ENCODE assay signal across 20 cellular contexts in the genomic region with DNA sequence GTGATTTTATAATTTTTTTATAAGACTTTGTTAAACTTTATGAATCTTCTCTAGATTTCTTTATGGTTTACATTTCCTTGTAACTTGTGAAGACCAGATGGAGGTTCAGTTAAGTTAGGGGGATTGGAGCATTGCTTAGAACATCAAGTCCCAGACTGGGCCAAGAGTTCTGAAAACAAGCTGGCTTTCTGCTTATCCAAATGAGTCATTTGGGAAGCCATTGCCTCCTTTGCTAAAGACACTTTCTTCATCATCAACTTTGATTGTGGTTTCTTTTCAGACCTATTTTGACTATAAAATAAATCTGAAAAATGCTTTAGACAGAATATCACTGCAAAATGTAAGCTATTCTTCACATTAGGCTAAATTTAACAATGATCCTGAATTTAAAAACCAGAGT.
DNase-seq lines count a peak whose midpoint lies in the region; FAIRE-seq and TF ChIP-seq lines count a peak whose summit lies in the region.
"Had no signal": no experiment of that assay in that cellular context is flagged by ENCODE, and none has a peak within 500 bp of the region (broad histone marks: within the 10 kb centered on the region; RNA-seq: fewer than 3 reads in every experiment).

No MANE protein-coding gene starts in this region.

- peaks cover 1% of the 10 kb centered on the region for H3K9me3 Mint-ChIP-seq in astrocyte (ENCODE audit: unreplicated experiment)

- FAIRE-seq in astrocyte (lab: Jason Lieb, UNC), result no peak
- FAIRE-seq: A549, GM12878 had no signal

- H3K36me3 Mint-ChIP-seq in astrocyte (ENCODE audit: low read depth, unreplicated experiment), result no peaks in the 10 kb centered on the region

- H3K9me3 ChIP-seq in astrocyte (ENCODE audit: insufficient read depth, low read depth, low read length) (no peaks in the 10 kb centered on the region), uterus (no peaks in the 10 kb centered on the region)
- H3K9me3 ChIP-seq: A549, BE2C had no signal

- intact Hi-C loops in uterus (cut with DNase I; ENCODE audit: low total_unique reads), result no loop called here

- H3K4me2 ChIP-seq in astrocyte (ENCODE audit: low read length), result no peak overlapping the region
- H3K4me2 ChIP-seq: A549, KMS-11 had no signal

- H4K20me1 ChIP-seq in astrocyte (ENCODE audit: insufficient read depth, low read length), result no peaks in the 10 kb centered on the region

- no peaks in the 10 kb centered on the region for H3K4me1 Mint-ChIP-seq in astrocyte (ENCODE audit: low read depth, unreplicated experiment)

- H3K4me1 ChIP-seq in astrocyte (ENCODE audit: insufficient read depth, low read length) (peaks cover 11% of the 10 kb centered on the region), uterus (no peaks in the 10 kb centered on the region)
- H3K4me1 ChIP-seq: BE2C had no signal

- no peak overlapping the region for H3K9ac ChIP-seq in astrocyte (ENCODE audit: low read length)
- H3K9ac ChIP-seq: KMS-11 had no signal

- H3K27ac ChIP-seq in astrocyte (ENCODE audit: low read depth, low read length) (no peak overlapping the region), uterus (peak overlapping the region; percentile 13 to 45)
- H3K27ac ChIP-seq: A549, KMS-11 had no signal

- no peak overlapping the region for H2AFZ ChIP-seq in astrocyte (ENCODE audit: low read depth, low read length)

- no peak for TF ChIP-seq POLR2A in uterus (IDR thresholded peaks at IDR 0.05)

- no peak overlapping the region for H3K27ac Mint-ChIP-seq in astrocyte (ENCODE audit: unreplicated experiment)

- TF ChIP-seq CTCF in astrocyte (IDR thresholded peaks at IDR 0.05; ENCODE audit: insufficient read depth, low read depth, low read length) (no peak), fibroblast of the aortic adventitia (IDR thresholded peaks at IDR 0.05; ENCODE audit: insufficient read depth, low read length) (no peak), uterus (IDR thresholded peaks at IDR 0.05) (no peak)

- H3K27me3 Mint-ChIP-seq in astrocyte (ENCODE audit: low read depth, unreplicated experiment), result no peaks in the 10 kb centered on the region

- no peaks in the 10 kb centered on the region for H3K79me2 ChIP-seq in astrocyte (ENCODE audit: insufficient read depth, low read length)

- H3K36me3 ChIP-seq in astrocyte (ENCODE audit: insufficient read depth, low read length) (no peaks in the 10 kb centered on the region), uterus (no peaks in the 10 kb centered on the region)
- H3K36me3 ChIP-seq: BE2C had no signal

- H3K4me3 Mint-ChIP-seq in astrocyte (ENCODE audit: unreplicated experiment), result no peak overlapping the region

- H3K27me3 ChIP-seq in astrocyte (ENCODE audit: insufficient read depth, low read length) (no peaks in the 10 kb centered on the region), uterus (no peaks in the 10 kb centered on the region)
- H3K27me3 ChIP-seq: BE2C had no signal

- H3K4me3 ChIP-seq in astrocyte (ENCODE audit: insufficient read depth, low read depth, low read length) (no peak overlapping the region), fibroblast of the aortic adventitia (ENCODE audit: low read depth, low read length) (no peak overlapping the region), uterus (no peak overlapping the region)
- H3K4me3 ChIP-seq: A549, GM12878 had no signal

- DNase-seq in LHCN-M2 (ENCODE audit: low read depth), result peak; percentile 15
- DNase-seq in astrocyte (ENCODE audit: low read depth), result peak; percentile 14
- peak; percentile 18 for DNase-seq in fibroblast of the aortic adventitia (ENCODE audit: low read depth)
- DNase-seq in uterus, result no peak
- DNase-seq in dermis blood vessel endothelial cell, result no peak
- DNase-seq in NCI-H446 treated with DMSO at 0.1 percent for 48 hours (lab: John Stamatoyannopoulos, UW), result no peak
- no peak for DNase-seq in DMS53 (lab: John Stamatoyannopoulos, UW)
- DNase-seq: BE2C, DMS79, GOT3, IMR-90, MV-4-11, NCI-H1105 treated with DMSO at 0.1 percent for 48 hours, NCI-H2029 treated with DMSO at 0.1 percent for 48 hours, NCI-H226, NCI-H524, NCI-H774 had no signal

Comparison
In these comparisons a context has a peak if more than half of its experiments do, and no peak if none do; other contexts are left out.
1. DNase-seq: peak in LHCN-M2 (single experiment), astrocyte (single experiment) and fibroblast of the aortic adventitia (single experiment); none in uterus (0 of 2), dermis blood vessel endothelial cell (single experiment), NCI-H446 treated with DMSO at 0.1 percent for 48 hours (single experiment) and DMS53 (single experiment).